In the genomic region with DNA sequence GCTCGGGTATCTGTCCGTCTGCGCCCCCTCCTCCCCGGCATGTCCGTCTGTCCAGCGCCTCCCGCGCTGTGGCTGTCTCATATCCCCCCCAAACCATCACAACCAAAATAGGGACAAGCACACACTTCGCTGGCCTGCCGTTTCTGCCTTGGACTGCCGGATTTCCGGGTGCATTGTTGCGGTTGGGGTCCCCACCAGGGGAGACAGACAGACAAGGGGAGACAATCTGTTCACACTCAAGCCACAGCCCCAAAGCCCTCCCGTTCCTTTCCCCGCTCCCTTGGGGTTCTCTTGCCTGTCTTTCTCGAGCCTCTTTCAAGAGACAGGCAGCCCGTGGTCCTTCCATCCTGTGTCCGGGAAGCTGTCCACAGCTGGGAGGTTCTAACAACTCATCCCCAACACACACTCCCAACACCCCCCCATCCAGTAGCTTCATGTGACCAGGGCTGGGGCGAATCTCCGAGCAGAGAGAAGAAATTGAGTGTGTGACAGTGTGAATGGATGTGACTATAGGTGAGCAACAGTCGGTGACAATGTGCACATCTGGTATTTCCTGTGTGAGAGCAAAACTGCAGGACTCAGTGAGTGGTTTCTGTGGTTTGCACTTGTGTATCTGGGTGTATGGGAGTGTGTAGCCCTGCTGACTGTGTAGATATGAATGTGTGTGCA, we compare ENCODE assay signal across 8 cellular contexts. TPM values are rescaled to one million over a fixed set of nuclear protein-coding genes. Genes with fewer than 3 reads are reported as not detected.
DNase-seq lines count a peak whose midpoint lies in the region; ATAC-seq, FAIRE-seq and TF ChIP-seq lines count a peak whose summit lies in the region.

No MANE protein-coding gene starts in this region.

- H3K4me3 Mint-ChIP-seq in activated T-cell treated with anti-CD3 and anti-CD28 coated beads, Interleukin-2, amount 50 U/mL, for 24 hours, result peak overlapping the region; percentile 80

- H3K27ac ChIP-seq in OCI-LY1 (ENCODE audit: low read depth, low read length, poor library complexity, severe bottlenecking) (no peak overlapping the region), ascending aorta (peak overlapping the region; percentile 83 to 84), small intestine (ENCODE audit: low read depth in 1 of 2, low read length in 1 of 2) (peak overlapping the region; percentile 35 to 86)

- no peaks in the 10 kb centered on the region for H3K79me2 ChIP-seq in OCI-LY1 (ENCODE audit: insufficient read depth, low read length)

- intact Hi-C loops in ascending aorta (cut with DNase I), result loop anchor here (2.0 kb wide), 1 partner anchor 17 kb away; no protein-coding TSS in a partner anchor

- H3K9me3 Mint-ChIP-seq in activated T-cell treated with anti-CD3 and anti-CD28 coated beads, Interleukin-2, amount 50 U/mL, for 24 hours, result no peaks in the 10 kb centered on the region

- H3K36me3 ChIP-seq in OCI-LY1 (ENCODE audit: insufficient read depth, low read length), result no peaks in the 10 kb centered on the region
- H3K36me3 ChIP-seq in ascending aorta, result no peaks in the 10 kb centered on the region
- H3K36me3 ChIP-seq in iPS-15b (ENCODE audit: control insufficient read depth, insufficient read depth, low read length), result no peaks in the 10 kb centered on the region
- no peaks in the 10 kb centered on the region for H3K36me3 ChIP-seq in small intestine (ENCODE audit: control insufficient read depth in 2 of 2, insufficient read depth in 2 of 2, low read length in 2 of 2)

- FAIRE-seq in small intestine (lab: Jason Lieb, UNC), result no peak

- H3K4me3 ChIP-seq in OCI-LY1 (ENCODE audit: low read depth, low read length, poor library complexity, severe bottlenecking), result peak overlapping the region; percentile 65
- peak overlapping the region; percentile 51 to 66 for H3K4me3 ChIP-seq in ascending aorta
- H3K4me3 ChIP-seq in iPS-15b (ENCODE audit: low read depth, low read length), result peak overlapping the region; percentile 54
- peak overlapping the region; percentile 7 to 59 for H3K4me3 ChIP-seq in small intestine (ENCODE audit: low read depth in 1 of 2, low read length in 2 of 2)

- no peaks in the 10 kb centered on the region; the same call in 1 of the 2 replicates for H3F3A ChIP-seq in OCI-LY1 (ENCODE audit: insufficient read depth, low read length)

- TF ChIP-seq CTCF in OCI-LY1 (IDR thresholded peaks at IDR 0.05; ENCODE audit: low read length) (no peak), ascending aorta (IDR thresholded peaks at IDR 0.05) (no peak)

- peaks cover 47% of the 10 kb centered on the region for H3K4me1 Mint-ChIP-seq in activated T-cell treated with anti-CD3 and anti-CD28 coated beads, Interleukin-2, amount 50 U/mL, for 24 hours (ENCODE audit: low read depth)

- peak; percentile 65 for DNase-seq in activated T-cell treated with anti-CD3 and anti-CD28 coated beads, Interleukin-2, amount 50 U/mL, for 24 hours
- DNase-seq in activated T-cell treated with anti-CD3 and anti-CD28 coated beads for 4 hours (no peak), ascending aorta (ENCODE audit: low spot score in 2 of 2) (peak in 1 of 2 donors; percentile 79), small intestine (peak; percentile 51), foreskin melanocyte (no peak)

- H3K4me1 ChIP-seq in OCI-LY1 (ENCODE audit: insufficient read depth, low read length, severe bottlenecking), result peaks cover 33% of the 10 kb centered on the region
- H3K4me1 ChIP-seq in ascending aorta, result peaks cover 31 to 38% of the 10 kb centered on the region in 2 donors
- peaks cover 3% of the 10 kb centered on the region for H3K4me1 ChIP-seq in iPS-15b (ENCODE audit: control insufficient read depth, insufficient read depth, low read length)
- H3K4me1 ChIP-seq in small intestine (ENCODE audit: control insufficient read depth in 2 of 2, insufficient read depth in 1 of 2, low read depth in 1 of 2, low read length in 1 of 2), result peaks cover 7 to 10% of the 10 kb centered on the region in 2 donors

- peak overlapping the region; percentile 52; the same call in 1 of the 2 replicates for H2AFZ ChIP-seq in OCI-LY1 (ENCODE audit: low read length)

- H3K4me2 ChIP-seq in OCI-LY1 (ENCODE audit: low read length), result peak overlapping the region; percentile 92

- H3K9ac ChIP-seq in OCI-LY1 (ENCODE audit: low read length), result peak overlapping the region; percentile 57
- H3K9ac ChIP-seq in iPS-15b (ENCODE audit: low read depth, low read length), result no peak overlapping the region

- no peaks in the 10 kb centered on the region for H4K20me1 ChIP-seq in OCI-LY1 (ENCODE audit: insufficient read depth, low read length)

- 3 to 5% (median 4%) methylated on average over 18 to 21 of the region's 21 CpGs for WGBS in small intestine, 3 donors

- H3K9me2 ChIP-seq in OCI-LY1 (ENCODE audit: low read depth, low read length), result no peaks in the 10 kb centered on the region

- H3K27me3 ChIP-seq in OCI-LY1 (ENCODE audit: insufficient read depth, low read length) (0 out of 2 replicates have a peak, but pooled peaks cover 1% of the 10 kb centered on the region), ascending aorta (no peaks in the 10 kb centered on the region), iPS-15b (ENCODE audit: control insufficient read depth, insufficient read depth, low read length) (peaks cover 18% of the 10 kb centered on the region), small intestine (ENCODE audit: control insufficient read depth in 2 of 2, insufficient read depth in 2 of 2, low read length in 2 of 2) (no peaks in the 10 kb centered on the region)

- no peak for ATAC-seq in HG02981 (IDR thresholded peaks at IDR 0.05; ENCODE audit: unreplicated experiment)

- peak overlapping the region; percentile 91 for H3K27ac Mint-ChIP-seq in activated T-cell treated with anti-CD3 and anti-CD28 coated beads, Interleukin-2, amount 50 U/mL, for 24 hours

- H3K36me3 Mint-ChIP-seq in activated T-cell treated with anti-CD3 and anti-CD28 coated beads, Interleukin-2, amount 50 U/mL, for 24 hours (ENCODE audit: low read depth), result peaks cover 6% of the 10 kb centered on the region

- H3K9me3 ChIP-seq in OCI-LY1 (ENCODE audit: low read length) (no peaks in the 10 kb centered on the region), ascending aorta (no peaks in the 10 kb centered on the region), iPS-15b (ENCODE audit: control insufficient read depth, insufficient read depth, low read length) (no peaks in the 10 kb centered on the region), small intestine (ENCODE audit: control insufficient read depth, low read depth) (no peaks in the 10 kb centered on the region)

- H3K27me3 Mint-ChIP-seq in activated T-cell treated with anti-CD3 and anti-CD28 coated beads, Interleukin-2, amount 50 U/mL, for 24 hours, result no peaks in the 10 kb centered on the region

RNA-seq across cellular contexts. Expression of gene FOSB, which starts 16.5 kb away (rescaled TPM):
- total RNA-seq in ascending aorta, result 511 TPM
- 10 to 100 TPM in 1 of 3 donors, 1 to 10 TPM in 1, under 1 TPM in 1; 0.89 to 19.0 (median 2.2) TPM for polyA plus RNA-seq in small intestine

RNA-seq across cellular contexts. Expression of gene ERCC1, which starts 27.6 kb away (rescaled TPM):
- 142 TPM for total RNA-seq in ascending aorta
- 10 to 100 TPM; 30.3 to 42.4 (median 32.7) TPM for polyA plus RNA-seq in small intestine

RNA-seq across cellular contexts. Expression of gene POLR1G, which starts 44.9 kb away (rescaled TPM):
- total RNA-seq in ascending aorta, result 3.7 TPM
- 1 to 10 TPM in 1 of 3 donors, under 1 TPM in 2; 0.27 to 4.1 (median 0.67) TPM for polyA plus RNA-seq in small intestine

RNA-seq across cellular contexts. Expression of gene RTN2, which starts 45.5 kb away (rescaled TPM):
- 37.1 TPM for total RNA-seq in ascending aorta
- 1 to 10 TPM; 1.6 to 9.1 (median 1.9) TPM for polyA plus RNA-seq in small intestine

RNA-seq across cellular contexts. Expression of gene PPP1R13L, which starts 46.4 kb away (rescaled TPM):
- total RNA-seq in ascending aorta, result 27.8 TPM
- polyA plus RNA-seq in small intestine, result 10 to 100 TPM; 17.3 to 30.5 (median 25.3) TPM

Comparison
In these comparisons a context has a peak if more than half of its experiments do, and no peak if none do; other contexts are left out.
1. DNase-seq: peak in activated T-cell treated with anti-CD3 and anti-CD28 coated beads, Interleukin-2, amount 50 U/mL, for 24 hours (single experiment) and small intestine (single experiment); none in activated T-cell treated with anti-CD3 and anti-CD28 coated beads for 4 hours (single experiment) and foreskin melanocyte (single experiment).
2. Peak in every context shown above with its lines, with median percentiles within 50 percentile points of each other: H3K4me3 ChIP-seq.